Comparison of ENCODE assay signal across 24 cellular contexts in the genomic region with DNA sequence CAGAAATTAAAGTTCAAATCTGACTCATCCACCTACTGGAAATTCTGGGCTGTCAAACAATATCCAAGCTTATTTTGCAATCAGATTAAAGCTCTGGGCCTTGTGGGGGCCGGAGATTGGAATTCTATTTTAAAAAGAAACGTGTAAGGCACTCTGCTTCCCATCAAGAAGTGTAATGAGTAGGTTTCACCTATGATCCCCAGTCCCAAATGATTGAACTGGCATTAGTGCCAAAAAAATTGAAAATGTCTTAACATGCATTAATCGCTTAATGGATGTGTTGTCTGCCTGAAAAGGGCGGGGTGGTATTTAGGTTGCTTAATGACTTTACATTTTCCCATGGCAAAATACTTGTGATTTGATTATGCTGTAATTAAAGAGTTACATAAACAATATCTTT.
DNase-seq lines count a peak whose midpoint lies in the region; ATAC-seq, FAIRE-seq and TF ChIP-seq lines count a peak whose summit lies in the region.
"Had no signal": no experiment of that assay in that cellular context is flagged by ENCODE, and none has a peak within 500 bp of the region (broad histone marks: within the 10 kb centered on the region; RNA-seq: fewer than 3 reads in every experiment).

No MANE protein-coding gene starts in this region.

- H3K36me3 Mint-ChIP-seq in activated T-cell treated with anti-CD3 and anti-CD28 coated beads, Interleukin-2, amount 50 U/mL, for 4 hours (ENCODE audit: insufficient read depth), result no peaks in the 10 kb centered on the region
- H3K36me3 Mint-ChIP-seq in activated CD4-positive, alpha-beta T cell treated with anti-CD3 and anti-CD28 coated beads, Interleukin-2, amount 10 ng/mL, durations not matched to agents 7 days and 5 days (ENCODE audit: low read depth), result no peaks in the 10 kb centered on the region
- H3K36me3 Mint-ChIP-seq: CD8-positive, alpha-beta memory T cell had no signal

- no peaks in the 10 kb centered on the region for H3K4me1 Mint-ChIP-seq in activated T-cell treated with anti-CD3 and anti-CD28 coated beads, Interleukin-2, amount 50 U/mL, for 4 hours (ENCODE audit: low read depth)
- no peaks in the 10 kb centered on the region for H3K4me1 Mint-ChIP-seq in activated CD4-positive, alpha-beta T cell treated with anti-CD3 and anti-CD28 coated beads, Interleukin-2, amount 10 ng/mL, durations not matched to agents 7 days and 5 days
- H3K4me1 Mint-ChIP-seq: CD8-positive, alpha-beta memory T cell had no signal

- H3K27ac Mint-ChIP-seq in activated CD4-positive, alpha-beta T cell treated with anti-CD3 and anti-CD28 coated beads, Interleukin-2, amount 10 ng/mL, durations not matched to agents 7 days and 5 days, result no peak overlapping the region
- H3K27ac Mint-ChIP-seq: CD8-positive, alpha-beta memory T cell had no signal

- DNase-seq in NCI-H82 (lab: John Stamatoyannopoulos, UW), result peak; percentile 27
- DNase-seq in NCI-H82 treated with DMSO at 0.1 percent for 48 hours (lab: John Stamatoyannopoulos, UW; ENCODE audit: unreplicated experiment), result no peak
- no peak for DNase-seq in epithelial cell of prostate (ENCODE audit: low read depth, low spot score)
- no peak for DNase-seq in omental fat pad (ENCODE audit: low spot score)
- DNase-seq in GM12892 (ENCODE audit: insufficient read length), result no peak
- no peak for DNase-seq in activated T-cell treated with anti-CD3 and anti-CD28 coated beads, Interleukin-2, amount 50 U/mL, for 4 hours
- no peak for DNase-seq in RPMI8226
- DNase-seq in activated CD4-positive, alpha-beta T cell treated with anti-CD3 and anti-CD28 coated beads, Interleukin-2, amount 10 ng/mL, durations not matched to agents 7 days and 5 days, result no peak
- DNase-seq: 8988T; CD8-positive, alpha-beta memory T cell; DMS79 treated with DMSO at 0.1 percent for 48 hours; MM.1S; NCI-H1105 treated with DMSO at 0.1 percent for 48 hours; NCI-H1694 treated with DMSO at 0.1 percent for 48 hours; NCI-H2107; NCI-H2227 treated with DMSO at 0.1 percent for 48 hours; NCI-H524 treated with DMSO at 0.1 percent for 48 hours; SHP77 treated with DMSO at 0.1 percent for 48 hours had no signal

- CTCF ChIA-PET in activated CD4-positive, alpha-beta T cell treated with anti-CD3 and anti-CD28 coated beads, Interleukin-2, amount 10 ng/mL, durations not matched to agents 7 days and 5 days (lab: Charles Lee), result no interaction called here

- no peak overlapping the region for H3K4me3 Mint-ChIP-seq in activated T-cell treated with anti-CD3 and anti-CD28 coated beads, Interleukin-2, amount 50 U/mL, for 4 hours
- H3K4me3 Mint-ChIP-seq in activated CD4-positive, alpha-beta T cell treated with anti-CD3 and anti-CD28 coated beads, Interleukin-2, amount 10 ng/mL, durations not matched to agents 7 days and 5 days, result no peak overlapping the region
- H3K4me3 Mint-ChIP-seq: CD8-positive, alpha-beta memory T cell had no signal

- H3K9me3 Mint-ChIP-seq in activated T-cell treated with anti-CD3 and anti-CD28 coated beads, Interleukin-2, amount 50 U/mL, for 4 hours, result peaks cover 4% of the 10 kb centered on the region
- no peaks in the 10 kb centered on the region for H3K9me3 Mint-ChIP-seq in activated CD4-positive, alpha-beta T cell treated with anti-CD3 and anti-CD28 coated beads, Interleukin-2, amount 10 ng/mL, durations not matched to agents 7 days and 5 days

- POLR2A ChIA-PET in activated CD4-positive, alpha-beta T cell treated with anti-CD3 and anti-CD28 coated beads, Interleukin-2, amount 10 ng/mL, durations not matched to agents 7 days and 5 days (lab: Charles Lee), result no interaction called here

- H3K27me3 Mint-ChIP-seq in activated T-cell treated with anti-CD3 and anti-CD28 coated beads, Interleukin-2, amount 50 U/mL, for 4 hours (ENCODE audit: low read depth), result no peaks in the 10 kb centered on the region
- H3K27me3 Mint-ChIP-seq in activated CD4-positive, alpha-beta T cell treated with anti-CD3 and anti-CD28 coated beads, Interleukin-2, amount 10 ng/mL, durations not matched to agents 7 days and 5 days, result no peaks in the 10 kb centered on the region
- H3K27me3 Mint-ChIP-seq: CD8-positive, alpha-beta memory T cell had no signal

- no peak for TF ChIP-seq POLR2A in GM12892 (IDR thresholded peaks at IDR 0.05; ENCODE audit: low read depth, low read length)

- peak; percentile 89 for ATAC-seq in omental fat pad (ENCODE audit: low FRiP score)
- ATAC-seq in activated T-cell treated with anti-CD3 and anti-CD28 coated beads, Interleukin-2, amount 50 U/mL, for 4 hours, result no peak
- ATAC-seq: HepG2, SK-N-SH treated with all-trans-retinoic acid at 6 μM for 48 hours had no signal

- H3K27ac ChIP-seq in epithelial cell of prostate, result peak overlapping the region; percentile 40
- H3K27ac ChIP-seq: BLaER1, KMS-11 had no signal

- FAIRE-seq in GM12892 (lab: Jason Lieb, UNC), result no peak
- FAIRE-seq: D721Med, HepG2, RCC 7860 had no signal

- no peak for TF ChIP-seq CTCF in omental fat pad (IDR thresholded peaks at IDR 0.05)
